In the genomic region with DNA sequence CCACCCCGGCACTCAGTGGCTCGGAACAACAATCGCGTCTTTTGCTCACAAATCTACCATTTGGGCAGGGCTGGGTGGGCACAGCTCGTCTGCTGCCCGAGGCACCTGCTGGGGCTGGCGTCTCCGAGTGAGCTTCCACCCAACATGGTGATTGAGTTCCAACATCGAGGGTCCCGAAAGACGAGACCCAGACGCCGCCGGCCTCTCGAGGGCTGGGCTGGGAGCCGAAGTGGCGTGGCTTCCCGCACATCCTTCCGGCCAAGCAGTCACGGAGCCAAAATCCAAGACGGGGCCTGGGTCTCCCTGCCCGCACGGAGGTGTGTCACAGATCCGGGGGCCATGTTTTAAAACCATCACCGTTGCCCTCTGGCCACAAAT, we compare ENCODE assay signal across 27 cellular contexts.
"Had no signal": no experiment of that assay in that cellular context is flagged by ENCODE, and none has a peak within 500 bp of the region (broad histone marks: within the 10 kb centered on the region; RNA-seq: fewer than 3 reads in every experiment).

No MANE protein-coding gene starts in this region.

- DNase-seq: colonic mucosa; cortex of kidney; effector CD8-positive, alpha-beta T cell; effector memory CD8-positive, alpha-beta T cell; endodermal cell; esophagus squamous epithelium; foreskin fibroblast; foreskin melanocyte; gastrocnemius medialis; glutamatergic neuron; head of caudate nucleus; heart right ventricle; hippocampal formation; left cardiac atrium; left lung; left ventricle myocardium superior; lower lobe of right lung; mesenchymal stem cell; mucosa of descending colon; naive B cell had no signal

- H3K27ac Mint-ChIP-seq: dendritic cell treated with granulocyte-macrophage colony-stimulating factor and Interleukin-4, amounts not matched to agents 40 ng/mL and 50 ng/mL, for 4 days; endodermal cell; mesothelial cell of epicardium had no signal

- H3K27ac ChIP-seq: colonic mucosa, epithelial cell of prostate, esophagus squamous epithelium, gastrocnemius medialis, heart right ventricle, left lung, lower lobe of right lung had no signal

- FAIRE-seq: endometrium, islet of Langerhans, keratinocyte had no signal

- H3K27me3 Mint-ChIP-seq: effector memory CD8-positive, alpha-beta T cell had no signal

- H3K4me3 ChIP-seq: colonic mucosa, esophagus squamous epithelium, gastrocnemius medialis, heart right ventricle, left lung, lower lobe of right lung, mucosa of descending colon had no signal

- H3K36me3 Mint-ChIP-seq: mesothelial cell of epicardium, naive B cell had no signal

- H3K4me1 Mint-ChIP-seq: endodermal cell had no signal

- H3K9me3 Mint-ChIP-seq: dendritic cell treated with granulocyte-macrophage colony-stimulating factor and Interleukin-4, amounts not matched to agents 40 ng/mL and 50 ng/mL, for 4 days; effector memory CD8-positive, alpha-beta T cell; endodermal cell; mesothelial cell of epicardium; naive B cell had no signal

- H3K36me3 ChIP-seq: colonic mucosa, esophagus squamous epithelium, gastrocnemius medialis, heart right ventricle, left lung, lower lobe of right lung had no signal

- ATAC-seq: effector memory CD8-positive, alpha-beta T cell; esophagus mucosa; gastrocnemius medialis; heart right ventricle; left cardiac atrium; left lung; left ventricle myocardium superior; lower lobe of right lung; mucosa of descending colon had no signal

- H3K4me1 ChIP-seq: colonic mucosa, gastrocnemius medialis had no signal

- H3K27me3 ChIP-seq: colonic mucosa, gastrocnemius medialis had no signal

- H3K9me3 ChIP-seq: colonic mucosa, esophagus squamous epithelium, gastrocnemius medialis, heart right ventricle, left lung, lower lobe of right lung, mucosa of descending colon had no signal

- H3K4me3 Mint-ChIP-seq: dendritic cell treated with granulocyte-macrophage colony-stimulating factor and Interleukin-4, amounts not matched to agents 40 ng/mL and 50 ng/mL, for 4 days; effector memory CD8-positive, alpha-beta T cell; endodermal cell; mesothelial cell of epicardium; naive B cell had no signal
